ENCODE assay signal across 8 cellular contexts in genomic region chr11:7020183-7020917, GRCh38. TPM values are rescaled to one million over a fixed set of nuclear protein-coding genes. Genes with fewer than 3 reads are reported as not detected.
DNase-seq lines count a peak whose midpoint lies in the region; ATAC-seq and TF ChIP-seq lines count a peak whose summit lies in the region.

A gene with protein sequence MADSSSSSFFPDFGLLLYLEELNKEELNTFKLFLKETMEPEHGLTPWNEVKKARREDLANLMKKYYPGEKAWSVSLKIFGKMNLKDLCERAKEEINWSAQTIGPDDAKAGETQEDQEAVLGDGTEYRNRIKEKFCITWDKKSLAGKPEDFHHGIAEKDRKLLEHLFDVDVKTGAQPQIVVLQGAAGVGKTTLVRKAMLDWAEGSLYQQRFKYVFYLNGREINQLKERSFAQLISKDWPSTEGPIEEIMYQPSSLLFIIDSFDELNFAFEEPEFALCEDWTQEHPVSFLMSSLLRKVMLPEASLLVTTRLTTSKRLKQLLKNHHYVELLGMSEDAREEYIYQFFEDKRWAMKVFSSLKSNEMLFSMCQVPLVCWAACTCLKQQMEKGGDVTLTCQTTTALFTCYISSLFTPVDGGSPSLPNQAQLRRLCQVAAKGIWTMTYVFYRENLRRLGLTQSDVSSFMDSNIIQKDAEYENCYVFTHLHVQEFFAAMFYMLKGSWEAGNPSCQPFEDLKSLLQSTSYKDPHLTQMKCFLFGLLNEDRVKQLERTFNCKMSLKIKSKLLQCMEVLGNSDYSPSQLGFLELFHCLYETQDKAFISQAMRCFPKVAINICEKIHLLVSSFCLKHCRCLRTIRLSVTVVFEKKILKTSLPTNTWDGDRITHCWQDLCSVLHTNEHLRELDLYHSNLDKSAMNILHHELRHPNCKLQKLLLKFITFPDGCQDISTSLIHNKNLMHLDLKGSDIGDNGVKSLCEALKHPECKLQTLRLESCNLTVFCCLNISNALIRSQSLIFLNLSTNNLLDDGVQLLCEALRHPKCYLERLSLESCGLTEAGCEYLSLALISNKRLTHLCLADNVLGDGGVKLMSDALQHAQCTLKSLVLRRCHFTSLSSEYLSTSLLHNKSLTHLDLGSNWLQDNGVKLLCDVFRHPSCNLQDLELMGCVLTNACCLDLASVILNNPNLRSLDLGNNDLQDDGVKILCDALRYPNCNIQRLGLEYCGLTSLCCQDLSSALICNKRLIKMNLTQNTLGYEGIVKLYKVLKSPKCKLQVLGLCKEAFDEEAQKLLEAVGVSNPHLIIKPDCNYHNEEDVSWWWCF (plus strand): TSS chr11:7020479. CDS start chr11:7038587, 18,108 bp downstream.
ZNF214 (minus strand) TSS chr11:7020346; CDS start chr11:7002835, 17,511 bp downstream.

- peaks cover 0 to 6% (median 0%) of the 10 kb centered on the region in 6 donors for H3K9me3 Mint-ChIP-seq in immature natural killer cell

- intact Hi-C loops in cardiac septum (cut with DNase I): no loop called here

- peak; percentile 92 for DNase-seq in COLO829 (ENCODE audit: low spot score)
- DNase-seq in H4 (ENCODE audit: low spot score): peak; percentile 92
- peak; percentile 95 for DNase-seq in NCI-H2196 (lab: John Stamatoyannopoulos, UW; ENCODE audit: unreplicated experiment)
- peak; percentile 20 to 93 (median 78) for DNase-seq in amygdala (lab: John Stamatoyannopoulos, UW)
- peak; percentile 85 for DNase-seq in cardiac septum (ENCODE audit: low spot score)
- DNase-seq in omental fat pad (ENCODE audit: low spot score): peak; percentile 82
- no peak for DNase-seq in immature natural killer cell

- H3K4me3 Mint-ChIP-seq in immature natural killer cell: no peak within 1 kb of the TSS

- TF ChIP-seq CTCF in omental fat pad (IDR thresholded peaks at IDR 0.05): no peak

- no peaks in the 10 kb centered on the region for H3K4me1 Mint-ChIP-seq in immature natural killer cell

- no peak within 1 kb of the TSS for H3K27ac Mint-ChIP-seq in immature natural killer cell

- H3K27me3 Mint-ChIP-seq in immature natural killer cell (ENCODE audit: low read depth in 3 of 3): peaks cover 8 to 19% (median 11%) of the 10 kb centered on the region in 3 donors

- ATAC-seq in omental fat pad (ENCODE audit: low FRiP score) (peak; percentile 97), GM21360 (IDR thresholded peaks at IDR 0.05; ENCODE audit: unreplicated experiment) (no peak)

- H3K36me3 Mint-ChIP-seq in immature natural killer cell: no peaks in the 10 kb centered on the region

RNA-seq across cellular contexts. Expression of the first gene that starts in this region (rescaled TPM):
- total RNA-seq in H4 (2014; rRNA removed; shearing (Covaris generic)): 0.08 and 0.19 TPM in 2 replicates
- total RNA-seq in cardiac septum: not detected
- total RNA-seq in omental fat pad: not detected
- not detected for polyA plus RNA-seq in immature natural killer cell

RNA-seq across cellular contexts. Expression of gene ZNF214, which starts in this region (rescaled TPM):
- 5.5 and 9.3 TPM in 2 replicates for total RNA-seq in H4 (2014; rRNA removed; shearing (Covaris generic))
- 0.67 TPM for total RNA-seq in cardiac septum
- total RNA-seq in omental fat pad: 1 to 10 TPM in 3 of 4 donors, not detected in 1; 1.4 to 2.0 (median 1.9) TPM
- polyA plus RNA-seq in immature natural killer cell: not detected

Comparison
In these comparisons a context has a peak if more than half of its experiments do, and no peak if none do; other contexts are left out.
1. Peak in DNase-seq in cardiac septum; RNA of the genes that start here not detected or under 1 TPM.
2. DNase-seq: peak in COLO829 (single experiment), H4 (single experiment), NCI-H2196 (single experiment), amygdala (56 of 56) and omental fat pad (single experiment); none in immature natural killer cell (0 of 3).